Comparison of ENCODE assay signal across 1 cellular context in genomic region chr3:142752605-142753004, GRCh38.
TF ChIP-seq lines count a peak whose summit lies in the region.
"Not testable (repeated sequence)": the region's sequence is repeated elsewhere in the genome, so short reads cannot be mapped to it uniquely, and the experiment has no call there.

No MANE protein-coding gene starts in this region.

TF ChIP-seq in HepG2, 621 proteins besides CTCF, POLR2A, EP300 and RAD21 (continued from another document):
- not testable (repeated sequence) for TF ChIP-seq ZHX2 (IDR thresholded peaks at IDR 0.05; ENCODE audit: low read depth); SOX6 (IDR thresholded peaks at IDR 0.05)
- 0 out of 2 replicates have a peak, but pooled peaks have one; percentile 21 for TF ChIP-seq ZHX2 (CRISPR knock-in tag; IDR thresholded peaks at IDR 0.05; ENCODE audit: borderline replicate concordance)
- peak; percentile 48; the same call in 1 of the 2 replicates for TF ChIP-seq POGZ (CRISPR knock-in tag; IDR thresholded peaks at IDR 0.05)
- TF ChIP-seq ZNF609 (CRISPR knock-in tag; IDR thresholded peaks at IDR 0.05; ENCODE audit: borderline replicate concordance), result peak; percentile 33; the same call in 1 of the 2 replicates
- peak; percentile 45; the same call in 1 of the 2 replicates for TF ChIP-seq SKIL (CRISPR knock-in tag; IDR thresholded peaks at IDR 0.05; ENCODE audit: borderline replicate concordance)
- TF ChIP-seq SOX6 (CRISPR knock-in tag; IDR thresholded peaks at IDR 0.05), result peak; percentile 81
- peak; percentile 45; the same call in 1 of the 2 replicates for TF ChIP-seq SAP130 (CRISPR knock-in tag; IDR thresholded peaks at IDR 0.05; ENCODE audit: low read depth)
- TF ChIP-seq RXRB (CRISPR knock-in tag; IDR thresholded peaks at IDR 0.05; ENCODE audit: borderline replicate concordance), result peak; percentile 84; the same call in 1 of the 2 replicates
- TF ChIP-seq ARID5B (CRISPR knock-in tag; IDR thresholded peaks at IDR 0.05), result peak; percentile 61
- TF ChIP-seq SOX5 (CRISPR knock-in tag; IDR thresholded peaks at IDR 0.05; ENCODE audit: borderline replicate concordance), result peak; percentile 90
- peak; percentile 46; the same call in 1 of the 2 replicates for TF ChIP-seq PPARG (CRISPR knock-in tag; conservative IDR thresholded peaks at IDR 0.05)
- TF ChIP-seq SOX13 (IDR thresholded peaks at IDR 0.05), result peak; percentile 19; the same call in 1 of the 2 replicates
- TF ChIP-seq SOX13 (CRISPR knock-in tag; conservative IDR thresholded peaks at IDR 0.05 in 1 of 2, IDR thresholded peaks at IDR 0.05 in 1 of 2), result peak in 1 of 2 experiments; percentile 81; a peak in 2 of 4 replicates
- peak; percentile 84 for TF ChIP-seq RARA (CRISPR knock-in tag; IDR thresholded peaks at IDR 0.05)
- peak; percentile 40; the same call in 1 of the 2 replicates for TF ChIP-seq MIXL1 (CRISPR knock-in tag; IDR thresholded peaks at IDR 0.05)
- TF ChIP-seq FOXO1 (CRISPR knock-in tag; IDR thresholded peaks at IDR 0.05), result peak; percentile 69; the same call in 1 of the 2 replicates
- peak; percentile 73 for TF ChIP-seq MED1 (CRISPR knock-in tag; IDR thresholded peaks at IDR 0.05)
- TF ChIP-seq PAXIP1 (CRISPR knock-in tag; conservative IDR thresholded peaks at IDR 0.05), result peak; percentile 77
- 0 out of 2 replicates have a peak, but pooled peaks have one; percentile 17 for TF ChIP-seq ZMYM2 (CRISPR knock-in tag; IDR thresholded peaks at IDR 0.05)
- TF ChIP-seq SKI (IDR thresholded peaks at IDR 0.05; ENCODE audit: partially characterized antibody), result peak; percentile 84
